ENCODE assay signal across 10 cellular contexts in genomic region chr14:93064411-93065271, GRCh38. TPM values are rescaled to one million over a fixed set of nuclear protein-coding genes. Genes with fewer than 3 reads are reported as not detected.
A peak's percentile ranks its signal among the peaks of the same experiment; 100 is the strongest.
DNase-seq lines count a peak whose midpoint lies in the region; ATAC-seq lines count a peak whose summit lies in the region.
"Had no signal": no experiment of that assay in that cellular context is flagged by ENCODE, and none has a peak within 500 bp of the region (broad histone marks: within the 10 kb centered on the region; RNA-seq: fewer than 3 reads in every experiment).

No MANE protein-coding gene starts in this region.

- peak overlapping the region; percentile 78 for H3K27ac Mint-ChIP-seq in activated CD4-positive, alpha-beta T cell treated with anti-CD3 and anti-CD28 coated beads for 36 hours
- H3K27ac Mint-ChIP-seq in activated T-helper 1 cell treated with anti-CD3 and anti-CD28 coated beads, Interleukin-12 subunit alpha, Interleukin-12 subunit beta, Interleukin-2, Interleukin-4 antibody, amounts not matched to agents 30 ng/mL and 10 ng/mL and 1 ng/mL, durations not matched to agents 14 hours and 24 hours and 36 hours: peak overlapping the region; percentile 86

- H3K27me3 ChIP-seq in subcutaneous abdominal adipose tissue (ENCODE audit: control insufficient read depth in 5 of 5, insufficient read depth in 4 of 5, low read length in 5 of 5): no peaks in the 10 kb centered on the region

- H3K9me3 ChIP-seq in subcutaneous abdominal adipose tissue (ENCODE audit: control insufficient read depth in 5 of 5, low read length in 5 of 5): no peaks in the 10 kb centered on the region

- H3K9ac ChIP-seq in subcutaneous abdominal adipose tissue (ENCODE audit: low read length in 5 of 5): no peak overlapping the region

- no peak for ATAC-seq in activated CD4-positive, alpha-beta T cell treated with anti-CD3 and anti-CD28 coated beads for 36 hours
- ATAC-seq in left cardiac atrium (peak; percentile 55 to 64), GM21717 (IDR thresholded peaks at IDR 0.05; ENCODE audit: unreplicated experiment) (no peak), HG02981 (IDR thresholded peaks at IDR 0.05; ENCODE audit: unreplicated experiment) (no peak)

- no peaks in the 10 kb centered on the region for H3K27me3 Mint-ChIP-seq in activated CD4-positive, alpha-beta T cell treated with anti-CD3 and anti-CD28 coated beads for 36 hours
- no peaks in the 10 kb centered on the region for H3K27me3 Mint-ChIP-seq in activated T-helper 1 cell treated with anti-CD3 and anti-CD28 coated beads, Interleukin-12 subunit alpha, Interleukin-12 subunit beta, Interleukin-2, Interleukin-4 antibody, amounts not matched to agents 30 ng/mL and 10 ng/mL and 1 ng/mL, durations not matched to agents 14 hours and 24 hours and 36 hours (ENCODE audit: insufficient read depth)

- peak overlapping the region in 1 of 5 donors; percentile 7 for H3K4me3 ChIP-seq in subcutaneous abdominal adipose tissue (ENCODE audit: low read depth in 1 of 5, low read length in 5 of 5)

- no peak overlapping the region for H3K4me3 Mint-ChIP-seq in activated CD4-positive, alpha-beta T cell treated with anti-CD3 and anti-CD28 coated beads for 36 hours
- peak overlapping the region; percentile 22 for H3K4me3 Mint-ChIP-seq in activated T-helper 1 cell treated with anti-CD3 and anti-CD28 coated beads, Interleukin-12 subunit alpha, Interleukin-12 subunit beta, Interleukin-2, Interleukin-4 antibody, amounts not matched to agents 30 ng/mL and 10 ng/mL and 1 ng/mL, durations not matched to agents 14 hours and 24 hours and 36 hours

- POLR2A ChIA-PET in activated CD4-positive, alpha-beta T cell treated with anti-CD3 and anti-CD28 coated beads for 36 hours (lab: Charles Lee): interaction anchor here (0.5 kb wide), 1 partner anchor 47 kb away, joined by 3 read pairs; no protein-coding TSS in a partner anchor

- CTCF ChIA-PET in activated CD4-positive, alpha-beta T cell treated with anti-CD3 and anti-CD28 coated beads for 36 hours (lab: Charles Lee): interaction anchor here (0.6 to 1.7 kb wide), 2 partner anchors 45 to 49 kb away, joined by 3 to 7 read pairs; no protein-coding TSS in a partner anchor

- H3K36me3 ChIP-seq in subcutaneous abdominal adipose tissue (ENCODE audit: control insufficient read depth in 5 of 5, insufficient read depth in 5 of 5, low read length in 5 of 5): peaks cover 0 to 5% (median 0%) of the 10 kb centered on the region in 5 donors

- no peaks in the 10 kb centered on the region for H3K9me3 Mint-ChIP-seq in activated CD4-positive, alpha-beta T cell treated with anti-CD3 and anti-CD28 coated beads for 36 hours (ENCODE audit: low read depth)
- no peaks in the 10 kb centered on the region for H3K9me3 Mint-ChIP-seq in activated T-helper 1 cell treated with anti-CD3 and anti-CD28 coated beads, Interleukin-12 subunit alpha, Interleukin-12 subunit beta, Interleukin-2, Interleukin-4 antibody, amounts not matched to agents 30 ng/mL and 10 ng/mL and 1 ng/mL, durations not matched to agents 14 hours and 24 hours and 36 hours

- H3K36me3 Mint-ChIP-seq in activated CD4-positive, alpha-beta T cell treated with anti-CD3 and anti-CD28 coated beads for 36 hours (ENCODE audit: low read depth): peaks cover 1% of the 10 kb centered on the region
- H3K36me3 Mint-ChIP-seq in activated T-helper 1 cell treated with anti-CD3 and anti-CD28 coated beads, Interleukin-12 subunit alpha, Interleukin-12 subunit beta, Interleukin-2, Interleukin-4 antibody, amounts not matched to agents 30 ng/mL and 10 ng/mL and 1 ng/mL, durations not matched to agents 14 hours and 24 hours and 36 hours (ENCODE audit: low read depth): no peaks in the 10 kb centered on the region

- intact Hi-C loops in activated CD4-positive, alpha-beta T cell treated with anti-CD3 and anti-CD28 coated beads for 36 hours (cut with DNase I, micrococcal nuclease): no loop called here
- intact Hi-C loops in activated T-helper 1 cell treated with anti-CD3 and anti-CD28 coated beads, Interleukin-12 subunit alpha, Interleukin-12 subunit beta, Interleukin-2, Interleukin-4 antibody, amounts not matched to agents 30 ng/mL and 10 ng/mL and 1 ng/mL, durations not matched to agents 14 hours and 24 hours and 36 hours (cut with micrococcal nuclease): no loop called here
- intact Hi-C loops in left cardiac atrium (cut with DNase I): no loop called here

- H3K27ac ChIP-seq in subcutaneous abdominal adipose tissue (ENCODE audit: low read depth, low read length): peak overlapping the region; percentile 21

- no peak for DNase-seq in activated CD4-positive, alpha-beta T cell treated with anti-CD3 and anti-CD28 coated beads for 36 hours
- no peak for DNase-seq in activated CD4-positive, alpha-beta T cell treated with anti-CD3 and anti-CD28 coated beads for 1 hour
- no peak for DNase-seq in activated T-helper 1 cell treated with anti-CD3 and anti-CD28 coated beads, Interleukin-12 subunit alpha, Interleukin-12 subunit beta, Interleukin-2, Interleukin-4 antibody, amounts not matched to agents 30 ng/mL and 10 ng/mL and 1 ng/mL, durations not matched to agents 14 hours and 24 hours and 36 hours (ENCODE audit: low spot score)
- no peak for DNase-seq in left cardiac atrium
- DNase-seq in amniotic stem cell (lab: John Stamatoyannopoulos, UW): no peak
- DNase-seq: ACHN; stimulated activated CD4-positive, alpha-beta T cell treated with anti-CD3 and anti-CD28 coated beads, Interleukin-2, amount 100 ng/mL, for 48 hours had no signal

- H3K4me1 ChIP-seq in subcutaneous abdominal adipose tissue (ENCODE audit: control insufficient read depth in 5 of 5, insufficient read depth in 5 of 5, low read length in 5 of 5): peaks cover 2 to 46% (median 24%) of the 10 kb centered on the region in 5 donors

- H3K4me1 Mint-ChIP-seq in activated CD4-positive, alpha-beta T cell treated with anti-CD3 and anti-CD28 coated beads for 36 hours: peaks cover 43% of the 10 kb centered on the region
- peaks cover 40% of the 10 kb centered on the region for H3K4me1 Mint-ChIP-seq in activated T-helper 1 cell treated with anti-CD3 and anti-CD28 coated beads, Interleukin-12 subunit alpha, Interleukin-12 subunit beta, Interleukin-2, Interleukin-4 antibody, amounts not matched to agents 30 ng/mL and 10 ng/mL and 1 ng/mL, durations not matched to agents 14 hours and 24 hours and 36 hours (ENCODE audit: low read depth)

RNA-seq across cellular contexts. Expression of gene ITPK1, which starts 51.1 kb away (rescaled TPM):
- total RNA-seq in activated CD4-positive, alpha-beta T cell treated with anti-CD3 and anti-CD28 coated beads for 36 hours: 10 to 100 TPM; 31.0 to 35.5 TPM
- 71.0 and 77.3 TPM in 2 replicates for total RNA-seq in activated T-helper 1 cell treated with anti-CD3 and anti-CD28 coated beads, Interleukin-12 subunit alpha, Interleukin-12 subunit beta, Interleukin-2, Interleukin-4 antibody, amounts not matched to agents 30 ng/mL and 10 ng/mL and 1 ng/mL, durations not matched to agents 14 hours and 24 hours and 36 hours
- total RNA-seq in left cardiac atrium: 10 to 100 TPM; 92.0 to 99.9 TPM

Comparison
In these comparisons a context has a peak if more than half of its experiments do, and no peak if none do; other contexts are left out.
1. ATAC-seq: peak in left cardiac atrium (2 of 2); none in activated CD4-positive, alpha-beta T cell treated with anti-CD3 and anti-CD28 coated beads for 36 hours (single experiment), GM21717 (single experiment) and HG02981 (single experiment).